ENCODE assay signal across 8 cellular contexts in genomic region chr2:196275646-196276352, GRCh38.
DNase-seq lines count a peak whose midpoint lies in the region; ATAC-seq and TF ChIP-seq lines count a peak whose summit lies in the region.

No MANE protein-coding gene starts in this region.

- H3K36me3 Mint-ChIP-seq in CD8-positive, alpha-beta T cell, result no peaks in the 10 kb centered on the region
- H3K36me3 Mint-ChIP-seq in activated CD4-positive, alpha-beta memory T cell treated with anti-CD3 and anti-CD28 coated beads, Interleukin-2, amount 10 ng/mL, durations not matched to agents 7 days and 5 days (ENCODE audit: low read depth), result peaks cover 9% of the 10 kb centered on the region

- intact Hi-C loops in CD8-positive, alpha-beta T cell (cut with DNase I, micrococcal nuclease), result loop anchor here (1.0 to 5.0 kb wide), 9 partner anchors 12 to 143 kb away; no protein-coding TSS in a partner anchor
- intact Hi-C loops in lower lobe of right lung (cut with DNase I), result no loop called here

- H3K27ac ChIP-seq in CD8-positive, alpha-beta T cell (ENCODE audit: low read depth, low read length), result no peak overlapping the region
- H3K27ac ChIP-seq in lower lobe of right lung (peak overlapping the region; percentile 25), WERI-Rb-1 (no peak overlapping the region)

- no peaks in the 10 kb centered on the region for H3K27me3 Mint-ChIP-seq in CD8-positive, alpha-beta T cell (ENCODE audit: low read depth)
- H3K27me3 Mint-ChIP-seq in activated CD4-positive, alpha-beta memory T cell treated with anti-CD3 and anti-CD28 coated beads, Interleukin-2, amount 10 ng/mL, durations not matched to agents 7 days and 5 days, result no peaks in the 10 kb centered on the region

- no peak for DNase-seq in CD8-positive, alpha-beta T cell
- no peak for DNase-seq in activated CD4-positive, alpha-beta memory T cell treated with anti-CD3 and anti-CD28 coated beads, Interleukin-2, amount 10 ng/mL, durations not matched to agents 7 days and 5 days
- DNase-seq in lower lobe of right lung (no peak), NCI-H2081 (lab: John Stamatoyannopoulos, UW) (no peak), WERI-Rb-1 (no peak), NCI-H1417 treated with DMSO at 0.1 percent for 48 hours (lab: John Stamatoyannopoulos, UW) (no peak)

- H3K27ac Mint-ChIP-seq in CD8-positive, alpha-beta T cell, result peak overlapping the region; percentile 93
- H3K27ac Mint-ChIP-seq in activated CD4-positive, alpha-beta memory T cell treated with anti-CD3 and anti-CD28 coated beads, Interleukin-2, amount 10 ng/mL, durations not matched to agents 7 days and 5 days, result peak overlapping the region; percentile 76

- H3K9me3 Mint-ChIP-seq in CD8-positive, alpha-beta T cell, result no peaks in the 10 kb centered on the region
- peaks cover 2% of the 10 kb centered on the region for H3K9me3 Mint-ChIP-seq in activated CD4-positive, alpha-beta memory T cell treated with anti-CD3 and anti-CD28 coated beads, Interleukin-2, amount 10 ng/mL, durations not matched to agents 7 days and 5 days

- H3K4me1 Mint-ChIP-seq in CD8-positive, alpha-beta T cell (ENCODE audit: low read depth), result peaks cover 39% of the 10 kb centered on the region
- H3K4me1 Mint-ChIP-seq in activated CD4-positive, alpha-beta memory T cell treated with anti-CD3 and anti-CD28 coated beads, Interleukin-2, amount 10 ng/mL, durations not matched to agents 7 days and 5 days, result peaks cover 60% of the 10 kb centered on the region

- TF ChIP-seq CTCF in CD8-positive, alpha-beta T cell (IDR thresholded peaks at IDR 0.05), result no peak
- TF ChIP-seq CTCF in lower lobe of right lung (IDR thresholded peaks at IDR 0.05), result no peak
- no peak for TF ChIP-seq CTCF in WERI-Rb-1 (IDR thresholded peaks at IDR 0.05; ENCODE audit: low read depth, low read length)

- POLR2A ChIA-PET in CD8-positive, alpha-beta T cell (lab: Charles Lee), result interaction anchor here (0.6 to 3.4 kb wide), 16 partner anchors 13 to 194 kb away, joined by 3 to 23 read pairs (median 5); partner anchors contain the start of gene STK17B
- POLR2A ChIA-PET in activated CD4-positive, alpha-beta memory T cell treated with anti-CD3 and anti-CD28 coated beads, Interleukin-2, amount 10 ng/mL, durations not matched to agents 7 days and 5 days (lab: Charles Lee), result interaction anchor here (0.8 to 4.1 kb wide), 22 partner anchors 7 to 198 kb away, joined by 3 to 56 read pairs (median 6); partner anchors contain the start of gene STK17B

- no peak for ATAC-seq in CD8-positive, alpha-beta T cell
- ATAC-seq in HG03175 (IDR thresholded peaks at IDR 0.05; ENCODE audit: unreplicated experiment) (peak; percentile 38), lower lobe of right lung (peak; percentile 21 to 29), HG02884 (IDR thresholded peaks at IDR 0.05; ENCODE audit: unreplicated experiment) (no peak)

- H3K4me1 ChIP-seq in CD8-positive, alpha-beta T cell (ENCODE audit: insufficient read depth, low read length), result peaks cover 38% of the 10 kb centered on the region
- peaks cover 35% of the 10 kb centered on the region for H3K4me1 ChIP-seq in lower lobe of right lung

- no peaks in the 10 kb centered on the region for H3K27me3 ChIP-seq in CD8-positive, alpha-beta T cell (ENCODE audit: insufficient read depth, low read length)
- H3K27me3 ChIP-seq in lower lobe of right lung (ENCODE audit: low read depth), result no peaks in the 10 kb centered on the region
- H3K27me3 ChIP-seq in WERI-Rb-1 (ENCODE audit: insufficient read depth, low read depth, severe bottlenecking), result no peaks in the 10 kb centered on the region

- peak overlapping the region; percentile 75 for H3K4me3 Mint-ChIP-seq in CD8-positive, alpha-beta T cell
- H3K4me3 Mint-ChIP-seq in activated CD4-positive, alpha-beta memory T cell treated with anti-CD3 and anti-CD28 coated beads, Interleukin-2, amount 10 ng/mL, durations not matched to agents 7 days and 5 days, result peak overlapping the region; percentile 69

- peak overlapping the region; percentile 7 for H3K4me3 ChIP-seq in CD8-positive, alpha-beta T cell (ENCODE audit: low read depth, low read length)
- H3K4me3 ChIP-seq in lower lobe of right lung (no peak overlapping the region), WERI-Rb-1 (ENCODE audit: low read depth, low read length) (no peak overlapping the region)

- no peaks in the 10 kb centered on the region for H3K36me3 ChIP-seq in CD8-positive, alpha-beta T cell (ENCODE audit: insufficient read depth, low read length)
- H3K36me3 ChIP-seq in lower lobe of right lung, result peaks cover 3% of the 10 kb centered on the region
- H3K36me3 ChIP-seq in WERI-Rb-1, result no peaks in the 10 kb centered on the region

- CTCF ChIA-PET in CD8-positive, alpha-beta T cell (lab: Charles Lee), result interaction anchor here (0.6 to 6.3 kb wide), 38 partner anchors 14 to 207 kb away, joined by 3 to 58 read pairs (median 6); partner anchors contain the start of genes DNAH7 and STK17B
- CTCF ChIA-PET in activated CD4-positive, alpha-beta memory T cell treated with anti-CD3 and anti-CD28 coated beads, Interleukin-2, amount 10 ng/mL, durations not matched to agents 7 days and 5 days (lab: Charles Lee), result interaction anchor here (0.7 to 3.7 kb wide), 29 partner anchors 9 to 207 kb away, joined by 3 to 55 read pairs (median 5); partner anchors contain the start of genes DNAH7 and STK17B

- H3K9me3 ChIP-seq in CD8-positive, alpha-beta T cell (ENCODE audit: low read length), result no peaks in the 10 kb centered on the region
- no peaks in the 10 kb centered on the region for H3K9me3 ChIP-seq in lower lobe of right lung
- no peaks in the 10 kb centered on the region for H3K9me3 ChIP-seq in WERI-Rb-1 (ENCODE audit: severe bottlenecking)

Comparison
In these comparisons a context has a peak if more than half of its experiments do, and no peak if none do; other contexts are left out.
1. ATAC-seq: peak in HG03175 (single experiment) and lower lobe of right lung (2 of 2); none in CD8-positive, alpha-beta T cell (single experiment) and HG02884 (single experiment).